In the genomic region with DNA sequence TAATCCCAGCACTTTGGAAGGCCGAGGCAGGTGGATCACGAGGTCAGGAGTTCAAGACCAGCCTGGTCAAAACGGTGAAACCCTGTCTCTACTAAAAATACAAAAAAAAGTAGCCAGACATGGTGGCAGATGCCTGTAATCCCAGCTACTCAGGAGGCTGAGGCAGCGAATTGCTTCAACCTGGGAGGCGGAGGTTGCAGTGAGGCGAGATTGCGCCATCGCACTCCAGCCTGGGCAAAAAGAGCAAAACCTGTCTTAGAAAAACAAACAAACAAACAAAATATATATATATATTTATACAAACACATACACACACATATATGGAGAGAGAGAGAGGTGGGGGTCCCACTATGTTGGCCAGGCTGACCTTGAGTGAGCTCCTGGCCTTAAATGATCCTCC, we compare ENCODE assay signal across 2 cellular contexts.
A peak's percentile ranks its signal among the peaks of the same experiment; 100 is the strongest.
TF ChIP-seq lines count a peak whose summit lies in the region.

No MANE protein-coding gene starts in this region.

TF ChIP-seq in A549, 52 proteins besides CTCF, POLR2A, EP300 and RAD21:
- peak; percentile 35 to 76; a peak in 3 of 4 replicates for TF ChIP-seq CEBPB (IDR thresholded peaks at IDR 0.05)
TF ChIP-seq in A549: peak in this region for 1; not testable (repeated sequence) for 51.

TF ChIP-seq in Ishikawa, 13 proteins besides CTCF, POLR2A, EP300 and RAD21:
- peak; percentile 85 for TF ChIP-seq CEBPB (IDR thresholded peaks at IDR 0.05)
